ENCODE assay signal across 1 cellular context in the genomic region with DNA sequence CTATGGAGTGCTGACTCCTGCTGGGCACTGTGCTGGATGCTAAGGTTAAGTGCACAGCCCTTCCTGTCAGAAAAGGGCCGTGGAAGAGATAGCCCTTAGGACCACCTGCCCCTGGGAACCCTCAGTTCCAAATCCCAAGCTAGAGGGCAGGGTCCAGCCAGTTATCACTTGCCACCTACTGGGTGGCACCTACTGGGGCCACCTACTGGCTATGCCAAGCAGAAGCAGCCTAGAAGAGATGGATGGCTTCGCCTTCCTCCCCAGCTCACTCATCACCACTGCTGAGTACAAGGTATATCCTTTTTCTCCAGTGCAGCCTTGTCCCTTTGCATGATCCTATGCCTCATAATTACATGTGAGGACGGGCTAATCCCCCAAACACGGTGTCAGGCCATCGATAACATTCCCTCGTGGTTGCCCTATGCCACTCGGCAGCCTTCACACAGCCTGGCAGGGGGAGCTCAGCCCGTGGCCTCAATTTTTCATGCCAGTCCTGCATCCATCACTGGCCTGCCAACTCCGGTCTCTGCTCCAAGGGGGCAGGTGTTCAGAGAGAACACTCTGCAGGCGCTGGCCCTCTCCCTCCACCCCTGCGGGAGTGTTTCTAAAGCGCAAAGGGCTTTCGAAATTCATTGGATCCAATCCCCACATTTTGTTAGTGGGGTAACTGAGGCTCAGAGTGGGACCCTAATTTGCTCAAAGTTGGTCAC.
TF ChIP-seq lines count a peak whose summit lies in the region.

No MANE protein-coding gene starts in this region.

TF ChIP-seq in Ishikawa, 13 proteins besides CTCF, POLR2A, EP300 and RAD21 (continued from another document):
- no peak for TF ChIP-seq CREB1 (IDR thresholded peaks at IDR 0.05; ENCODE audit: low read depth)
- TF ChIP-seq, protein P1, sequence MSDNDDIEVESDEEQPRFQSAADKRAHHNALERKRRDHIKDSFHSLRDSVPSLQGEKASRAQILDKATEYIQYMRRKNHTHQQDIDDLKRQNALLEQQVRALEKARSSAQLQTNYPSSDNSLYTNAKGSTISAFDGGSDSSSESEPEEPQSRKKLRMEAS (IDR thresholded peaks at IDR 0.05) = no peak
- TF ChIP-seq TAF1 (IDR thresholded peaks at IDR 0.05; ENCODE audit: low read depth) = no peak
- TF ChIP-seq ZBTB7A (IDR thresholded peaks at IDR 0.05; ENCODE audit: low read depth) = no peak
- TF ChIP-seq, protein P2, sequence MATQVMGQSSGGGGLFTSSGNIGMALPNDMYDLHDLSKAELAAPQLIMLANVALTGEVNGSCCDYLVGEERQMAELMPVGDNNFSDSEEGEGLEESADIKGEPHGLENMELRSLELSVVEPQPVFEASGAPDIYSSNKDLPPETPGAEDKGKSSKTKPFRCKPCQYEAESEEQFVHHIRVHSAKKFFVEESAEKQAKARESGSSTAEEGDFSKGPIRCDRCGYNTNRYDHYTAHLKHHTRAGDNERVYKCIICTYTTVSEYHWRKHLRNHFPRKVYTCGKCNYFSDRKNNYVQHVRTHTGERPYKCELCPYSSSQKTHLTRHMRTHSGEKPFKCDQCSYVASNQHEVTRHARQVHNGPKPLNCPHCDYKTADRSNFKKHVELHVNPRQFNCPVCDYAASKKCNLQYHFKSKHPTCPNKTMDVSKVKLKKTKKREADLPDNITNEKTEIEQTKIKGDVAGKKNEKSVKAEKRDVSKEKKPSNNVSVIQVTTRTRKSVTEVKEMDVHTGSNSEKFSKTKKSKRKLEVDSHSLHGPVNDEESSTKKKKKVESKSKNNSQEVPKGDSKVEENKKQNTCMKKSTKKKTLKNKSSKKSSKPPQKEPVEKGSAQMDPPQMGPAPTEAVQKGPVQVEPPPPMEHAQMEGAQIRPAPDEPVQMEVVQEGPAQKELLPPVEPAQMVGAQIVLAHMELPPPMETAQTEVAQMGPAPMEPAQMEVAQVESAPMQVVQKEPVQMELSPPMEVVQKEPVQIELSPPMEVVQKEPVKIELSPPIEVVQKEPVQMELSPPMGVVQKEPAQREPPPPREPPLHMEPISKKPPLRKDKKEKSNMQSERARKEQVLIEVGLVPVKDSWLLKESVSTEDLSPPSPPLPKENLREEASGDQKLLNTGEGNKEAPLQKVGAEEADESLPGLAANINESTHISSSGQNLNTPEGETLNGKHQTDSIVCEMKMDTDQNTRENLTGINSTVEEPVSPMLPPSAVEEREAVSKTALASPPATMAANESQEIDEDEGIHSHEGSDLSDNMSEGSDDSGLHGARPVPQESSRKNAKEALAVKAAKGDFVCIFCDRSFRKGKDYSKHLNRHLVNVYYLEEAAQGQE (IDR thresholded peaks at IDR 0.05; ENCODE audit: low read depth) = no peak
- TF ChIP-seq EGR1 (IDR thresholded peaks at IDR 0.05) = no peak
- no peak for TF ChIP-seq TEAD4 (IDR thresholded peaks at IDR 0.05)
- TF ChIP-seq CEBPB (IDR thresholded peaks at IDR 0.05) = no peak
- TF ChIP-seq NFIC (IDR thresholded peaks at IDR 0.05) = no peak
- no peak for TF ChIP-seq FOXM1 (IDR thresholded peaks at IDR 0.05; ENCODE audit: borderline replicate concordance, low read depth)
- TF ChIP-seq, protein P3, sequence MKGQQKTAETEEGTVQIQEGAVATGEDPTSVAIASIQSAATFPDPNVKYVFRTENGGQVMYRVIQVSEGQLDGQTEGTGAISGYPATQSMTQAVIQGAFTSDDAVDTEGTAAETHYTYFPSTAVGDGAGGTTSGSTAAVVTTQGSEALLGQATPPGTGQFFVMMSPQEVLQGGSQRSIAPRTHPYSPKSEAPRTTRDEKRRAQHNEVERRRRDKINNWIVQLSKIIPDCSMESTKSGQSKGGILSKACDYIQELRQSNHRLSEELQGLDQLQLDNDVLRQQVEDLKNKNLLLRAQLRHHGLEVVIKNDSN (IDR thresholded peaks at IDR 0.05) = no peak
- TF ChIP-seq YY1 (IDR thresholded peaks at IDR 0.05; ENCODE audit: low read depth) = no peak
